2 cellular contexts compared by ENCODE assay signal in the genomic region with DNA sequence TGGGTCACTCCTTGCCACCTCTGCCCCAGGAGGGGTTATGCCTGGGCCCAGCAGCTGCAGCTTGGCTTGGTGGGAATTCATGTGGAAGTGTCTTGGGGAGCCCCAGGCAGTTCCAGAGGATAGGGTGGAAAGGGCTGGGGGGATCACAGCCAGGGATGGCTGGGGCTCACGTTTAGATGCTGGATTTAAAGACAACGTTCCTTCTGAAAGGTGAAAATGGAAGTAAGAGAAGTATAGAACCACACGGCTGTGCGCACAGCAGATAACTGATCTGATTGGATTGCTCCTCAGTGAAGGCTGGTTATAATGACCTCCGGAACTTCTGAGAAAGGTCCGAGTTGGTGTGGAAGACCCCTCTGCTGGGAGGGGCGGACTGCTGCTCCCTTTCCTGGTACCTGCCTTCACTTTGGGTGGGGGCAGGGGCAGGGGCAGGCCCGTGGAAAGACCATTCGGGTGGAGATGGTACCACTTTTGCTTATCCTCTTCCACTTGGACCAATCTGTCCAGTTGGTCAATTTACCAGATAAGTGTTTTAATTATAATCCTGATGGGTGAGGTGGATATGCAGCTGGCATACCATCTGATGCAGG.
TF ChIP-seq lines count a peak whose summit lies in the region.

No MANE protein-coding gene starts in this region.

TF ChIP-seq in SK-N-SH, 30 proteins besides CTCF, POLR2A, EP300 and RAD21 (continued from another document):
- TF ChIP-seq RFX5 (IDR thresholded peaks at IDR 0.05; ENCODE audit: low read length), result no peak
- no peak for TF ChIP-seq SIN3A (IDR thresholded peaks at IDR 0.05; ENCODE audit: borderline replicate concordance, low read depth, low read length)
- no peak for TF ChIP-seq SMC3 (IDR thresholded peaks at IDR 0.05; ENCODE audit: low read depth, low read length)
- no peak for TF ChIP-seq GATA2 (CRISPR knock-in tag; IDR thresholded peaks at IDR 0.05)
- TF ChIP-seq FOXM1 (IDR thresholded peaks at IDR 0.05; ENCODE audit: low read depth), result no peak
- TF ChIP-seq GABPA (IDR thresholded peaks at IDR 0.05; ENCODE audit: low read depth), result no peak
- no peak for TF ChIP-seq IRF3 (IDR thresholded peaks at IDR 0.05; ENCODE audit: low read depth, low read length)
- no peak for TF ChIP-seq ELF1 (IDR thresholded peaks at IDR 0.05)
- TF ChIP-seq, protein P1, sequence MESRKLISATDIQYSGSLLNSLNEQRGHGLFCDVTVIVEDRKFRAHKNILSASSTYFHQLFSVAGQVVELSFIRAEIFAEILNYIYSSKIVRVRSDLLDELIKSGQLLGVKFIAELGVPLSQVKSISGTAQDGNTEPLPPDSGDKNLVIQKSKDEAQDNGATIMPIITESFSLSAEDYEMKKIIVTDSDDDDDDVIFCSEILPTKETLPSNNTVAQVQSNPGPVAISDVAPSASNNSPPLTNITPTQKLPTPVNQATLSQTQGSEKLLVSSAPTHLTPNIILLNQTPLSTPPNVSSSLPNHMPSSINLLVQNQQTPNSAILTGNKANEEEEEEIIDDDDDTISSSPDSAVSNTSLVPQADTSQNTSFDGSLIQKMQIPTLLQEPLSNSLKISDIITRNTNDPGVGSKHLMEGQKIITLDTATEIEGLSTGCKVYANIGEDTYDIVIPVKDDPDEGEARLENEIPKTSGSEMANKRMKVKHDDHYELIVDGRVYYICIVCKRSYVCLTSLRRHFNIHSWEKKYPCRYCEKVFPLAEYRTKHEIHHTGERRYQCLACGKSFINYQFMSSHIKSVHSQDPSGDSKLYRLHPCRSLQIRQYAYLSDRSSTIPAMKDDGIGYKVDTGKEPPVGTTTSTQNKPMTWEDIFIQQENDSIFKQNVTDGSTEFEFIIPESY (IDR thresholded peaks at IDR 0.05; ENCODE audit: borderline replicate concordance, low read depth), result no peak
- no peak for TF ChIP-seq EZH2phosphoT487 (IDR thresholded peaks at IDR 0.05; ENCODE audit: borderline replicate concordance, low read depth)
- TF ChIP-seq TCF12 (IDR thresholded peaks at IDR 0.05), result no peak
- no peak for TF ChIP-seq FOXJ3 (CRISPR knock-in tag; IDR thresholded peaks at IDR 0.05)

TF ChIP-seq in SK-N-SH treated with all-trans-retinoic acid at 6 μM for 48 hours, 23 proteins besides CTCF, POLR2A, EP300 and RAD21 (continued from another document):
- TF ChIP-seq, protein P2, sequence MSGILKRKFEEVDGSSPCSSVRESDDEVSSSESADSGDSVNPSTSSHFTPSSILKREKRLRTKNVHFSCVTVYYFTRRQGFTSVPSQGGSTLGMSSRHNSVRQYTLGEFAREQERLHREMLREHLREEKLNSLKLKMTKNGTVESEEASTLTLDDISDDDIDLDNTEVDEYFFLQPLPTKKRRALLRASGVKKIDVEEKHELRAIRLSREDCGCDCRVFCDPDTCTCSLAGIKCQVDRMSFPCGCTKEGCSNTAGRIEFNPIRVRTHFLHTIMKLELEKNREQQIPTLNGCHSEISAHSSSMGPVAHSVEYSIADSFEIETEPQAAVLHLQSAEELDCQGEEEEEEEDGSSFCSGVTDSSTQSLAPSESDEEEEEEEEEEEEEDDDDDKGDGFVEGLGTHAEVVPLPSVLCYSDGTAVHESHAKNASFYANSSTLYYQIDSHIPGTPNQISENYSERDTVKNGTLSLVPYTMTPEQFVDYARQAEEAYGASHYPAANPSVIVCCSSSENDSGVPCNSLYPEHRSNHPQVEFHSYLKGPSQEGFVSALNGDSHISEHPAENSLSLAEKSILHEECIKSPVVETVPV (CRISPR knock-in tag; IDR thresholded peaks at IDR 0.05), result no peak
- TF ChIP-seq ZNF70 (CRISPR knock-in tag; IDR thresholded peaks at IDR 0.05) (no peak), CSDC2 (CRISPR knock-in tag; IDR thresholded peaks at IDR 0.05) (no peak), TSHZ2 (CRISPR knock-in tag; IDR thresholded peaks at IDR 0.05) (no peak), ESRRG (CRISPR knock-in tag; IDR thresholded peaks at IDR 0.05) (no peak), ISL1 (CRISPR knock-in tag; IDR thresholded peaks at IDR 0.05) (no peak), GLIS3 (CRISPR knock-in tag; IDR thresholded peaks at IDR 0.05) (no peak), ZFP30 (CRISPR knock-in tag; IDR thresholded peaks at IDR 0.05) (no peak), ZC3H10 (CRISPR knock-in tag; IDR thresholded peaks at IDR 0.05) (no peak)
- TF ChIP-seq, protein P3, sequence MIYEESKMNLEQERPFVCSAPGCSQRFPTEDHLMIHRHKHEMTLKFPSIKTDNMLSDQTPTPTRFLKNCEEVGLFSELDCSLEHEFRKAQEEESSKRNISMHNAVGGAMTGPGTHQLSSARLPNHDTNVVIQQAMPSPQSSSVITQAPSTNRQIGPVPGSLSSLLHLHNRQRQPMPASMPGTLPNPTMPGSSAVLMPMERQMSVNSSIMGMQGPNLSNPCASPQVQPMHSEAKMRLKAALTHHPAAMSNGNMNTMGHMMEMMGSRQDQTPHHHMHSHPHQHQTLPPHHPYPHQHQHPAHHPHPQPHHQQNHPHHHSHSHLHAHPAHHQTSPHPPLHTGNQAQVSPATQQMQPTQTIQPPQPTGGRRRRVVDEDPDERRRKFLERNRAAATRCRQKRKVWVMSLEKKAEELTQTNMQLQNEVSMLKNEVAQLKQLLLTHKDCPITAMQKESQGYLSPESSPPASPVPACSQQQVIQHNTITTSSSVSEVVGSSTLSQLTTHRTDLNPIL (CRISPR knock-in tag; IDR thresholded peaks at IDR 0.05; ENCODE audit: low read depth), result no peak
- TF ChIP-seq, protein P4, sequence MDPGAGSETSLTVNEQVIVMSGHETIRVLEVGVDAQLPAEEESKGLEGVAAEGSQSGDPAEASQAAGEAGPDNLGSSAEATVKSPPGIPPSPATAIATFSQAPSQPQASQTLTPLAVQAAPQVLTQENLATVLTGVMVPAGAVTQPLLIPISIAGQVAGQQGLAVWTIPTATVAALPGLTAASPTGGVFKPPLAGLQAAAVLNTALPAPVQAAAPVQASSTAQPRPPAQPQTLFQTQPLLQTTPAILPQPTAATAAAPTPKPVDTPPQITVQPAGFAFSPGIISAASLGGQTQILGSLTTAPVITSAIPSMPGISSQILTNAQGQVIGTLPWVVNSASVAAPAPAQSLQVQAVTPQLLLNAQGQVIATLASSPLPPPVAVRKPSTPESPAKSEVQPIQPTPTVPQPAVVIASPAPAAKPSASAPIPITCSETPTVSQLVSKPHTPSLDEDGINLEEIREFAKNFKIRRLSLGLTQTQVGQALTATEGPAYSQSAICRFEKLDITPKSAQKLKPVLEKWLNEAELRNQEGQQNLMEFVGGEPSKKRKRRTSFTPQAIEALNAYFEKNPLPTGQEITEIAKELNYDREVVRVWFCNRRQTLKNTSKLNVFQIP (CRISPR knock-in tag; IDR thresholded peaks at IDR 0.05; ENCODE audit: borderline replicate concordance, low read depth), result no peak
